Comparison of ENCODE assay signal across 20 cellular contexts in genomic region chr11:44340656-44341055, GRCh38. TPM values are rescaled to one million over a fixed set of nuclear protein-coding genes. Genes with fewer than 3 reads are reported as not detected.
DNase-seq lines count a peak whose midpoint lies in the region; ATAC-seq lines count a peak whose summit lies in the region.
"Had no signal": no experiment of that assay in that cellular context is flagged by ENCODE, and none has a peak within 500 bp of the region (broad histone marks: within the 10 kb centered on the region; RNA-seq: fewer than 3 reads in every experiment).

No MANE protein-coding gene starts in this region.

- intact Hi-C loops in cardiac septum (cut with DNase I): no loop called here
- intact Hi-C loops in left cardiac atrium (cut with DNase I): no loop called here

- DNase-seq in cardiac septum (ENCODE audit: low spot score) (peak; percentile 36), left cardiac atrium (no peak), mesenteric fat pad (ENCODE audit: low spot score) (peak; percentile 51), AML-193 (lab: John Stamatoyannopoulos, UW) (no peak), midbrain (lab: John Stamatoyannopoulos, UW) (no peak)
- DNase-seq: BE2C; C1 segment of cervical spinal cord; CD4-positive, alpha-beta memory T cell; CD4-positive, CD25-positive, alpha-beta regulatory T cell; CD8-positive, alpha-beta memory T cell; COR-L47; DMS 273 treated with DMSO at 0.1 percent for 48 hours; DMS153; DMS53; DMS79; DND-41; EL; GDM1 had no signal

- ATAC-seq in left cardiac atrium: no peak
- ATAC-seq: A549, GM12878 had no signal

RNA-seq across cellular contexts. Expression of gene ALX4, which starts 30.7 kb away (rescaled TPM):
- 0.05 TPM for total RNA-seq in cardiac septum
- total RNA-seq in left cardiac atrium: under 1 TPM in 1 of 2 donors, not detected in 1; 0.03 TPM
- not detected for total RNA-seq in mesenteric fat pad
- total RNA-seq: CD4-positive, alpha-beta memory T cell; CD4-positive, CD25-positive, alpha-beta regulatory T cell; CD8-positive, alpha-beta memory T cell; GM12878 had no signal

Comparison
In these comparisons a context has a peak if more than half of its experiments do, and no peak if none do; other contexts are left out.
1. DNase-seq: peak in cardiac septum (single experiment) and mesenteric fat pad (single experiment); none in left cardiac atrium (single experiment), AML-193 (0 of 2) and midbrain (single experiment).